9 cellular contexts compared by ENCODE assay signal in the genomic region with DNA sequence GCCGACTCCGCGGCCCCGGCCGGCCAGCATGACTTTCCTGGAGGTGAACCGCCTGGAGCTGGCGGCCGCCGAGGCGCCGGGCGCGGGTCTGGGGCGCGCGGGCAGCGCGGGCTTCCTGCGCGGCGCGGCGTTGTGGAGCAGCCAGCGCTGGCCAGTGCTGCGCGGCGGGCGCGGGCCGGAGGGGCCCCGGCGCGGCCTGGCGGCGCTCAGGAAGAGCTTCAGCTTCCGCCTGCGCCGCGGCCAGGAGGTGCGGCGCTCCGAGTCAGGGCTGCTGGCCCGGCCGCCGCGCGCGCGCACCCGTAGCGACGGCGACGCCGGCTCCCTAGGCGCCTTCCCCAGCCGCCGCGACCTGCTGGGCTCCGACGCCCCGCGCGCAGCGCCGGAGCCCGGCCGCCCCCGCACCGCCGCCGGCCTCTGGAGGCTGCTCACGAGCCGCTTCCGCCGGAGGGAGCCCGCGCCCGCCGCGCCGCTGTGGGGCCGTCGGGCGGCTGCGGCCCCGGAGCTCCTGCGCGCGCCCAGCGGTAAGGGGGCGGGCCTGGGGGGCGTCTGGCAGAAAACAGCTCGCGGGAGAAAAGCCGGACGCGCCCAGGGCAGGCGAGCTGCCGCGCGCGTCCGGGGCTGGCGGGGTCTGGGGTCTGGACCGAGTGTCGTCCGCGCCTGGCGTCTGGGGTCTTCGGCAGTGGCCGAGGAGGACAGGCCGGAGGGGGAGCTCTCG. TPM values are rescaled to one million over a fixed set of nuclear protein-coding genes. Genes with fewer than 3 reads are reported as not detected.
DNase-seq lines count a peak whose midpoint lies in the region; ATAC-seq and TF ChIP-seq lines count a peak whose summit lies in the region.
"Had no signal": no experiment of that assay in that cellular context is flagged by ENCODE, and none has a peak within 500 bp of the region (broad histone marks: within the 10 kb centered on the region; RNA-seq: fewer than 3 reads in every experiment).

No MANE protein-coding gene starts in this region.

- H3K9me3 ChIP-seq in fibroblast of lung (ENCODE audit: control insufficient read depth, insufficient read depth, low read depth, low read length), result no peaks in the 10 kb centered on the region
- H3K9me3 ChIP-seq in psoas muscle, result no peaks in the 10 kb centered on the region

- H3K27me3 ChIP-seq in fibroblast of lung (ENCODE audit: control insufficient read depth, insufficient read depth, low read length) (no peaks in the 10 kb centered on the region), psoas muscle (ENCODE audit: insufficient read depth in 3 of 3, low read length in 2 of 3) (no peaks in the 10 kb centered on the region)

- H3K4me3 Mint-ChIP-seq in activated CD4-positive, alpha-beta T cell treated with anti-CD3 and anti-CD28 coated beads, Interleukin-2, amount 10 ng/mL, durations not matched to agents 24 days and 14 days, result peak overlapping the region; percentile 30

- intact Hi-C loops in activated CD4-positive, alpha-beta T cell treated with anti-CD3 and anti-CD28 coated beads, Interleukin-2, amount 10 ng/mL, durations not matched to agents 24 days and 14 days (cut with micrococcal nuclease), result loop anchor here (10.0 kb wide), 1 partner anchor 140 kb away; a partner anchor contains a TSS
- intact Hi-C loops in psoas muscle (cut with DNase I), result no loop called here

- no peak for TF ChIP-seq CTCF in fibroblast of lung (conservative IDR thresholded peaks at IDR 0.05 in 1 of 2, IDR thresholded peaks at IDR 0.05 in 1 of 2; ENCODE audit: low read depth in 1 of 2, low read length in 2 of 2)
- TF ChIP-seq CTCF in psoas muscle (IDR thresholded peaks at IDR 0.05), result no peak

- no peaks in the 10 kb centered on the region for H4K20me1 ChIP-seq in fibroblast of lung (ENCODE audit: control insufficient read depth, extremely low read depth, insufficient read depth, low read length)

- H3K4me3 ChIP-seq in fibroblast of lung (replicated peaks in 1 of 4; ENCODE audit: control extremely low read depth in 1 of 4, insufficient read depth in 1 of 4, low read depth in 3 of 4, low read length in 4 of 4), result no peak overlapping the region
- peak overlapping the region; percentile 30 for H3K4me3 ChIP-seq in psoas muscle

- no peak overlapping the region for H3K27ac ChIP-seq in fibroblast of lung (ENCODE audit: insufficient read depth, low read length)
- no peak overlapping the region for H3K27ac ChIP-seq in psoas muscle

- ATAC-seq in psoas muscle (peak; percentile 11 to 46 (median 34)), HG03571 (IDR thresholded peaks at IDR 0.05; ENCODE audit: unreplicated experiment) (no peak), GM18861 (IDR thresholded peaks at IDR 0.05; ENCODE audit: unreplicated experiment) (no peak)

- peaks cover 16% of the 10 kb centered on the region for H3K27me3 Mint-ChIP-seq in activated CD4-positive, alpha-beta T cell treated with anti-CD3 and anti-CD28 coated beads, Interleukin-2, amount 10 ng/mL, durations not matched to agents 24 days and 14 days

- H3K4me1 Mint-ChIP-seq in activated CD4-positive, alpha-beta T cell treated with anti-CD3 and anti-CD28 coated beads, Interleukin-2, amount 10 ng/mL, durations not matched to agents 24 days and 14 days, result peaks cover 3% of the 10 kb centered on the region

- peak overlapping the region; percentile 7 for H3K9ac ChIP-seq in fibroblast of lung (ENCODE audit: insufficient read depth, low read length)

- H3K4me1 ChIP-seq in fibroblast of lung (ENCODE audit: control insufficient read depth, extremely low read depth, insufficient read depth, low read length) (peaks cover 16% of the 10 kb centered on the region), psoas muscle (no peaks in the 10 kb centered on the region)

- peak overlapping the region; percentile 13 for H3K4me2 ChIP-seq in fibroblast of lung (ENCODE audit: extremely low read depth, insufficient read depth, low read length)

- DNase-seq in ELR (ENCODE audit: low read depth) (peak; percentile 51), fibroblast of lung (ENCODE audit: low read depth in 2 of 2) (peak; percentile 12 to 41), psoas muscle (no peak), cerebellar nuclear complex (lab: John Stamatoyannopoulos, UW) (no peak), COR-L47 (lab: John Stamatoyannopoulos, UW) (no peak)
- peak; percentile 74 for DNase-seq in activated CD4-positive, alpha-beta T cell treated with anti-CD3 and anti-CD28 coated beads, Interleukin-2, amount 10 ng/mL, durations not matched to agents 24 days and 14 days

- H2AFZ ChIP-seq in fibroblast of lung (ENCODE audit: low read length), result no peak overlapping the region

- H3K9me3 Mint-ChIP-seq in activated CD4-positive, alpha-beta T cell treated with anti-CD3 and anti-CD28 coated beads, Interleukin-2, amount 10 ng/mL, durations not matched to agents 24 days and 14 days, result no peaks in the 10 kb centered on the region

- no peak overlapping the region for H3K27ac Mint-ChIP-seq in activated CD4-positive, alpha-beta T cell treated with anti-CD3 and anti-CD28 coated beads, Interleukin-2, amount 10 ng/mL, durations not matched to agents 24 days and 14 days

- H3K79me2 ChIP-seq in fibroblast of lung (ENCODE audit: control insufficient read depth, insufficient read depth, low read length), result peaks cover 23% of the 10 kb centered on the region

- 31 to 36% (median 32%) methylated on average over 65 to 114 of the region's 114 CpGs for WGBS in psoas muscle, 3 donors

- peaks cover 4% of the 10 kb centered on the region for H3K36me3 Mint-ChIP-seq in activated CD4-positive, alpha-beta T cell treated with anti-CD3 and anti-CD28 coated beads, Interleukin-2, amount 10 ng/mL, durations not matched to agents 24 days and 14 days (ENCODE audit: low read depth)

- H3K36me3 ChIP-seq in fibroblast of lung (ENCODE audit: control insufficient read depth, insufficient read depth, low read length) (peaks cover 11% of the 10 kb centered on the region), psoas muscle (ENCODE audit: insufficient read depth in 1 of 2, low read depth in 1 of 2) (peaks cover 0 to 22% of the 10 kb centered on the region in 2 donors)

RNA-seq across cellular contexts. Expression of a gene that starts 29.0 kb away (rescaled TPM):
- total RNA-seq in activated CD4-positive, alpha-beta T cell treated with anti-CD3 and anti-CD28 coated beads, Interleukin-2, amount 10 ng/mL, durations not matched to agents 24 days and 14 days, result 54.3 and 60.0 TPM in 2 replicates
- total RNA-seq in fibroblast of lung (34.2 and 44.9 TPM in 2 replicates), psoas muscle (10 to 100 TPM; 39.3 to 52.2 (median 51.4) TPM)
- polyA plus RNA-seq in fibroblast of lung (32.9 and 33.5 TPM in 2 replicates), psoas muscle (10 to 100 TPM; 38.4 to 75.3 (median 44.7) TPM)
- 38.7 and 42.1 TPM in 2 replicates for polyA plus RNA-seq in fibroblast of lung (2012)
- 84.7 and 88.4 TPM in 2 replicates for polyA minus RNA-seq in fibroblast of lung (ENCODE audit: low replicate concordance)

RNA-seq across cellular contexts. Expression of a gene that starts 32.0 kb away (rescaled TPM):
- 53.8 and 59.2 TPM in 2 replicates for total RNA-seq in activated CD4-positive, alpha-beta T cell treated with anti-CD3 and anti-CD28 coated beads, Interleukin-2, amount 10 ng/mL, durations not matched to agents 24 days and 14 days
- 14.1 and 20.3 TPM in 2 replicates for total RNA-seq in fibroblast of lung
- polyA plus RNA-seq in fibroblast of lung, result 11.9 and 17.1 TPM in 2 replicates
- 28.8 and 39.7 TPM in 2 replicates for polyA plus RNA-seq in fibroblast of lung (2012)
- polyA minus RNA-seq in fibroblast of lung (ENCODE audit: low replicate concordance), result 4.3 and 4.5 TPM in 2 replicates
- total RNA-seq in psoas muscle, result 10 to 100 TPM; 41.7 to 55.5 (median 44.4) TPM
- 100 to 1,000 TPM in 1 of 3 donors, 10 to 100 TPM in 2; 76.9 to 121 (median 85.3) TPM for polyA plus RNA-seq in psoas muscle

RNA-seq across cellular contexts. Expression of a gene that starts 34.7 kb away (rescaled TPM):
- 90.8 and 92.3 TPM in 2 replicates for total RNA-seq in activated CD4-positive, alpha-beta T cell treated with anti-CD3 and anti-CD28 coated beads, Interleukin-2, amount 10 ng/mL, durations not matched to agents 24 days and 14 days
- 64.7 and 69.5 TPM in 2 replicates for total RNA-seq in fibroblast of lung
- polyA plus RNA-seq in fibroblast of lung, result 33.8 and 34.1 TPM in 2 replicates
- 51.1 and 54.7 TPM in 2 replicates for polyA plus RNA-seq in fibroblast of lung (2012)
- polyA minus RNA-seq in fibroblast of lung (ENCODE audit: low replicate concordance), result 95.5 and 104 TPM in 2 replicates
- total RNA-seq in psoas muscle, result 100 to 1,000 TPM in 3 of 4 donors, 10 to 100 TPM in 1; 87.1 to 126 (median 111) TPM
- 100 to 1,000 TPM; 132 to 194 (median 151) TPM for polyA plus RNA-seq in psoas muscle

RNA-seq across cellular contexts. Expression of a gene that starts 52.2 kb away (rescaled TPM):
- not detected in 2 replicates for total RNA-seq in activated CD4-positive, alpha-beta T cell treated with anti-CD3 and anti-CD28 coated beads, Interleukin-2, amount 10 ng/mL, durations not matched to agents 24 days and 14 days
- total RNA-seq in fibroblast of lung (not detected in 2 replicates), psoas muscle (1 to 10 TPM in 1 of 4 donors, under 1 TPM in 2, not detected in 1; 0.38 to 1.9 (median 0.91) TPM)
- polyA plus RNA-seq in fibroblast of lung (not detected in 2 replicates), psoas muscle (under 1 TPM; 0.07 to 0.93 (median 0.21) TPM)
- polyA plus RNA-seq in fibroblast of lung (2012), result not detected in 2 replicates
- polyA minus RNA-seq in fibroblast of lung (ENCODE audit: low replicate concordance), result not detected in 2 replicates
- polyA plus RNA-seq: adipose tissue had no signal

RNA-seq across cellular contexts. Expression of a gene that starts 55.9 kb away (rescaled TPM):
- 115 and 127 TPM in 2 replicates for total RNA-seq in activated CD4-positive, alpha-beta T cell treated with anti-CD3 and anti-CD28 coated beads, Interleukin-2, amount 10 ng/mL, durations not matched to agents 24 days and 14 days
- 56.0 and 61.8 TPM in 2 replicates for total RNA-seq in fibroblast of lung
- 30.5 and 54.1 TPM in 2 replicates for polyA plus RNA-seq in fibroblast of lung
- polyA plus RNA-seq in fibroblast of lung (2012), result 84.2 and 121 TPM in 2 replicates
- 141 and 175 TPM in 2 replicates for polyA minus RNA-seq in fibroblast of lung (ENCODE audit: low replicate concordance)
- 10 to 100 TPM; 26.5 to 36.0 (median 31.3) TPM for total RNA-seq in psoas muscle
- polyA plus RNA-seq in psoas muscle, result 10 to 100 TPM; 26.9 to 39.8 (median 33.5) TPM

Comparison
In these comparisons a context has a peak if more than half of its experiments do, and no peak if none do; other contexts are left out.
1. DNase-seq: peak in ELR (single experiment), activated CD4-positive, alpha-beta T cell treated with anti-CD3 and anti-CD28 coated beads, Interleukin-2, amount 10 ng/mL, durations not matched to agents 24 days and 14 days (single experiment) and fibroblast of lung (2 of 2); none in psoas muscle (0 of 2), cerebellar nuclear complex (0 of 2) and COR-L47 (single experiment).
2. ATAC-seq: peak in psoas muscle (4 of 4); none in HG03571 (single experiment) and GM18861 (single experiment).